In genomic region chr11:9319377-9319941, GRCh38 we compare ENCODE assay signal across 7 cellular contexts. TPM values are rescaled to one million over a fixed set of nuclear protein-coding genes. Genes with fewer than 3 reads are reported as not detected.
DNase-seq lines count a peak whose midpoint lies in the region; ATAC-seq and TF ChIP-seq lines count a peak whose summit lies in the region.
"Not testable (repeated sequence)": the region's sequence is repeated elsewhere in the genome, so short reads cannot be mapped to it uniquely, and the experiment has no call there.

No MANE protein-coding gene starts in this region.

- H3K27me3 ChIP-seq in H9 (ENCODE audit: insufficient read depth, low read length); Karpas-422 (ENCODE audit: low read length); WERI-Rb-1 (ENCODE audit: insufficient read depth, low read depth, severe bottlenecking); hepatocyte; lung (ENCODE audit: control insufficient read depth, insufficient read depth); trophoblast cell (ENCODE audit: insufficient read depth, low read length): not testable (repeated sequence)

- peak overlapping the region; percentile 43 for H4K12ac ChIP-seq in trophoblast cell (ENCODE audit: low read depth, low read length)

- not testable (repeated sequence) for DNase-seq in H9, trophoblast cell
- DNase-seq in Karpas-422 = peak; percentile 73
- peak; percentile 48 for DNase-seq in NCI-H82 (lab: John Stamatoyannopoulos, UW)
- peak; percentile 51 for DNase-seq in WERI-Rb-1
- peak; percentile 30 for DNase-seq in hepatocyte (ENCODE audit: low spot score)
- DNase-seq in lung (ENCODE audit: low spot score) = peak; percentile 71

- not testable (repeated sequence) for H4K20me1 ChIP-seq in H9 (ENCODE audit: control insufficient read depth, insufficient read depth, insufficient read length); Karpas-422 (ENCODE audit: insufficient read depth, low read depth, low read length); hepatocyte (ENCODE audit: insufficient read depth, poor library complexity, severe bottlenecking)

- H3K36me3 Mint-ChIP-seq in H9 (ENCODE audit: insufficient read depth in 1 of 3, low read depth in 3 of 3) = not testable (repeated sequence)

- not testable (repeated sequence) for H3K9me3 Mint-ChIP-seq in H9

- not testable (repeated sequence) for H3K9me2 ChIP-seq in Karpas-422 (replicated peaks; ENCODE audit: insufficient read depth, low read length); hepatocyte (replicated peaks; ENCODE audit: insufficient read depth)

- not testable (repeated sequence) for H3K79me2 ChIP-seq in H9 (ENCODE audit: insufficient read depth, low read length); Karpas-422 (ENCODE audit: low read length); hepatocyte; trophoblast cell (ENCODE audit: control insufficient read depth, insufficient read depth, low read length, poor library complexity)

- not testable (repeated sequence) for H2BK20ac ChIP-seq in H9 (ENCODE audit: low read depth, low read length, poor library complexity, severe bottlenecking)

- H3K4me3 ChIP-seq in Karpas-422 (ENCODE audit: low read length) = peak overlapping the region; percentile 4; the same call in 1 of the 2 replicates
- H3K4me3 ChIP-seq in WERI-Rb-1 (ENCODE audit: low read depth, low read length); hepatocyte; lung; trophoblast cell (ENCODE audit: low read depth, low read length): not testable (repeated sequence)

- H3K27me3 Mint-ChIP-seq in H9 (ENCODE audit: low read depth) = not testable (repeated sequence)

- H3K4me1 ChIP-seq in H9 (ENCODE audit: insufficient read depth, low read length); lung (ENCODE audit: control insufficient read depth in 2 of 2, insufficient read depth in 2 of 2, low read length in 2 of 2): not testable (repeated sequence)
- H3K4me1 ChIP-seq in Karpas-422 (ENCODE audit: low read length) (peaks cover 38% of the 10 kb centered on the region), hepatocyte (ENCODE audit: insufficient read depth) (peaks cover 20% of the 10 kb centered on the region), trophoblast cell (ENCODE audit: control insufficient read depth in 1 of 2, insufficient read depth in 2 of 2, low read length in 2 of 2) (peaks cover 10 to 11% of the 10 kb centered on the region in 2 experiments)

- H3K4me2 ChIP-seq in H9 (ENCODE audit: insufficient read depth, insufficient read length, low read length); trophoblast cell (ENCODE audit: low read length): not testable (repeated sequence)
- H3K4me2 ChIP-seq in Karpas-422 (ENCODE audit: low read depth, low read length, poor library complexity, severe bottlenecking) (peak overlapping the region; percentile 49), hepatocyte (peak overlapping the region; percentile 68)

- not testable (repeated sequence) for H3K23me2 ChIP-seq in H9 (ENCODE audit: insufficient read length, low read depth, low read length, poor library complexity, severe bottlenecking)

- H3K27ac ChIP-seq in H9 (ENCODE audit: insufficient read length, low read depth, low read length); trophoblast cell (ENCODE audit: low read depth, low read length): not testable (repeated sequence)
- H3K27ac ChIP-seq in Karpas-422 (ENCODE audit: low read length) (peak overlapping the region; percentile 45), WERI-Rb-1 (peak overlapping the region; percentile 64), hepatocyte (peak overlapping the region; percentile 93), lung (ENCODE audit: low read depth in 1 of 2, low read length in 1 of 2) (peak overlapping the region in 1 of 2 donors; percentile 92)

- not testable (repeated sequence) for H3K18ac ChIP-seq in H9 (ENCODE audit: insufficient read length, low read depth, low read length); trophoblast cell (ENCODE audit: low read length)

- not testable (repeated sequence) for H3K36me3 ChIP-seq in Karpas-422 (ENCODE audit: insufficient read depth, low read length); WERI-Rb-1; hepatocyte (replicated peaks; ENCODE audit: insufficient read depth, low read depth); lung (ENCODE audit: control insufficient read depth in 2 of 2, insufficient read depth in 2 of 2, low read length in 2 of 2); trophoblast cell (ENCODE audit: control insufficient read depth in 1 of 2, insufficient read depth in 2 of 2, low read length in 2 of 2)

- H3K9me3 ChIP-seq in H9 (ENCODE audit: control insufficient read depth, low read depth, low read length); Karpas-422 (ENCODE audit: low read length); WERI-Rb-1 (ENCODE audit: severe bottlenecking); hepatocyte (ENCODE audit: low read depth); lung (ENCODE audit: control insufficient read depth in 2 of 2, insufficient read depth in 1 of 2, low read length in 1 of 2); trophoblast cell (ENCODE audit: insufficient read depth, low read depth, low read length): not testable (repeated sequence)

- not testable (repeated sequence) for H2AK5ac ChIP-seq in H9 (ENCODE audit: insufficient read length, low read length)
- H2AK5ac ChIP-seq in trophoblast cell (ENCODE audit: low read length) = peak overlapping the region; percentile 65

- H3K4me3 Mint-ChIP-seq in H9 = peak overlapping the region in 1 of 2 experiments; percentile 36; a peak in 1 of 5 replicates

- H2AFZ ChIP-seq in H9 (ENCODE audit: low read length); trophoblast cell (ENCODE audit: insufficient read depth, low read length, poor library complexity): not testable (repeated sequence)
- peak overlapping the region; percentile 57; the same call in 1 of the 2 replicates for H2AFZ ChIP-seq in Karpas-422 (ENCODE audit: low read length)
- peak overlapping the region; percentile 38 for H2AFZ ChIP-seq in hepatocyte

- H3K4me1 Mint-ChIP-seq in H9 = peaks cover 33 to 43% of the 10 kb centered on the region in 2 experiments

- TF ChIP-seq CTCF in H9 (conservative IDR thresholded peaks at IDR 0.05); WERI-Rb-1 (IDR thresholded peaks at IDR 0.05; ENCODE audit: low read depth, low read length); hepatocyte (IDR thresholded peaks at IDR 0.05; ENCODE audit: poor library complexity); lung (IDR thresholded peaks at IDR 0.05; ENCODE audit: control extremely low read depth, extremely low read depth): not testable (repeated sequence)

- H4K91ac ChIP-seq in H9 (ENCODE audit: insufficient read length, low read depth, low read length); trophoblast cell (ENCODE audit: low read depth, low read length): not testable (repeated sequence)

- H3K23ac ChIP-seq in H9 (ENCODE audit: insufficient read length, low read depth, low read length); trophoblast cell (ENCODE audit: low read length): not testable (repeated sequence)

- not testable (repeated sequence) for H3T11ph ChIP-seq in H9 (ENCODE audit: low read length)

- H2BK15ac ChIP-seq in H9 (ENCODE audit: low read depth, low read length) = not testable (repeated sequence)

- not testable (repeated sequence) for H3K56ac ChIP-seq in H9 (ENCODE audit: insufficient read length, low read depth, low read length)

- not testable (repeated sequence) for H3K14ac ChIP-seq in H9 (ENCODE audit: insufficient read depth, low read length); trophoblast cell (ENCODE audit: low read length)

- H3K27ac Mint-ChIP-seq in H9 = peak overlapping the region in 2 of 3 experiments; percentile 59 to 86; a peak in 3 of 7 replicates

- not testable (repeated sequence) for H4K8ac ChIP-seq in H9 (replicated peaks; ENCODE audit: insufficient read length, low read depth, low read length)
- H4K8ac ChIP-seq in trophoblast cell (ENCODE audit: low read depth, low read length) = peak overlapping the region; percentile 47

- not testable (repeated sequence) for H3K79me1 ChIP-seq in H9 (ENCODE audit: insufficient read depth, low read depth, low read length, poor library complexity, severe bottlenecking); trophoblast cell (ENCODE audit: low read length)

- H2BK5ac ChIP-seq in H9 (ENCODE audit: insufficient read length, low read length); trophoblast cell (ENCODE audit: low read depth, low read length, poor library complexity): not testable (repeated sequence)

- H2BK120ac ChIP-seq in H9 (ENCODE audit: low read depth, low read length, poor library complexity, severe bottlenecking); trophoblast cell (ENCODE audit: insufficient read depth, low read length, poor library complexity): not testable (repeated sequence)

- not testable (repeated sequence) for H3K4ac ChIP-seq in H9 (ENCODE audit: low read depth, low read length)
- H3K4ac ChIP-seq in trophoblast cell (ENCODE audit: low read depth, low read length) = peak overlapping the region; percentile 20

- not testable (repeated sequence) for H2BK12ac ChIP-seq in H9 (ENCODE audit: insufficient read length, low read depth, low read length)
- peak overlapping the region; percentile 66 for H2BK12ac ChIP-seq in trophoblast cell (ENCODE audit: low read length)

- H4K5ac ChIP-seq in H9 (ENCODE audit: insufficient read length, low read depth, low read length) = not testable (repeated sequence)

- WGBS in H9 (ENCODE audit: extremely low coverage, insufficient read length, low lambda C conversion rate) = no CpG with 5 or more reads among the region's 4 CpGs
- 70% methylated on average over 4 of the region's 4 CpGs for WGBS in hepatocyte (ENCODE audit: low lambda C conversion rate, missing lambda C conversion rate)
- 72 to 80% methylated on average over 4 of the region's 4 CpGs for WGBS in lung, 2 donors
- WGBS in trophoblast cell (ENCODE audit: extremely low coverage, insufficient coverage, insufficient read length) = no CpG with 5 or more reads among the region's 4 CpGs

- not testable (repeated sequence) for ATAC-seq in lung (ENCODE audit: insufficient read depth, low FRiP score)

- not testable (repeated sequence) for H3K9ac ChIP-seq in H9 (ENCODE audit: extremely low read depth, insufficient read length, low read length); trophoblast cell (ENCODE audit: low read length)
- H3K9ac ChIP-seq in Karpas-422 (ENCODE audit: low read length) = peak overlapping the region; percentile 28; the same call in 1 of the 2 replicates

RNA-seq across cellular contexts. Expression of gene TMEM41B, which starts 5.1 kb away (rescaled TPM):
- 48.5 and 48.7 TPM in 2 replicates for total RNA-seq in H9 (2021)
- total RNA-seq in Karpas-422 (2014; rRNA removed; shearing (Covaris generic); ENCODE audit: low replicate concordance) = 45.2 and 88.6 TPM in 2 replicates
- total RNA-seq in hepatocyte = 74.4 and 90.6 TPM in 2 replicates
- 34.1 and 39.6 TPM in 2 replicates for polyA plus RNA-seq in hepatocyte
- total RNA-seq in lung = 10 to 100 TPM; 78.5 to 86.5 TPM
- 10 to 100 TPM; 20.6 to 66.1 TPM for polyA plus RNA-seq in lung
- polyA plus RNA-seq in trophoblast cell (2013) = 67.0 and 71.4 TPM in 2 replicates

RNA-seq across cellular contexts. Expression of gene DENND5A, which starts 54.3 kb away (rescaled TPM):
- total RNA-seq in H9 (2021) (57.6 and 59.6 TPM in 2 replicates), hepatocyte (45.3 and 56.4 TPM in 2 replicates), lung (100 to 1,000 TPM in 1 of 2 donors, 10 to 100 TPM in 1; 91.0 to 152 TPM)
- 48.1 and 57.3 TPM in 2 replicates for total RNA-seq in Karpas-422 (2014; rRNA removed; shearing (Covaris generic); ENCODE audit: low replicate concordance)
- polyA plus RNA-seq in hepatocyte (29.7 and 29.9 TPM in 2 replicates), lung (100 to 1,000 TPM in 1 of 2 donors, 10 to 100 TPM in 1; 20.8 to 134 TPM)
- 57.3 and 58.2 TPM in 2 replicates for polyA plus RNA-seq in trophoblast cell (2013)
